ENCODE assay signal across 31 cellular contexts in the genomic region with DNA sequence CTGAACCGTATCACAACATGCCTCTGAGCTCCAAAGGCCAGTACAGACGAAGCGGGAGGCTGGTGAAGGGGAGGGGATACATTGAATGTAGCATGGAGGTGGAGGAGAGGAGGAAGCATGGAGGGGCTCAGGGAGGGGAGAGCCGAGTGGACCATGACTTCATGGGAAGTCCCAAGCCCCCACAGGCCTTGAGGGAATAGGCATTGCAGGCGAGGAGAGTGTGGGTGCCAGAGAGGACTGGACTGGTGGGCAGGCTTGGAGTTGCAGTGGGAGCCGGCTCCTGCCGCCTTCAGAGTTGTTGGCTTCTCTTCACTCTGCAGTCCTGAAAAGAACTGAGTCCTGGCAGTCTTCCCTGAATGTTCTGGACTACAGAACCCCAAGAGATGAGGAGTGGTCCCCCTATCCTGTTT. TPM values are rescaled to one million over a fixed set of nuclear protein-coding genes. Genes with fewer than 3 reads are reported as not detected.
A peak's percentile ranks its signal among the peaks of the same experiment; 100 is the strongest.
DNase-seq lines count a peak whose midpoint lies in the region; ATAC-seq and TF ChIP-seq lines count a peak whose summit lies in the region.
"Had no signal": no experiment of that assay in that cellular context is flagged by ENCODE, and none has a peak within 500 bp of the region (broad histone marks: within the 10 kb centered on the region; RNA-seq: fewer than 3 reads in every experiment).

No MANE protein-coding gene starts in this region.

- peaks cover 58% of the 10 kb centered on the region for H3K4me1 ChIP-seq in Panc1 (ENCODE audit: control insufficient read depth, insufficient read depth, low read length)
- H3K4me1 ChIP-seq in hepatocyte (ENCODE audit: insufficient read depth): peaks cover 31% of the 10 kb centered on the region
- peaks cover 14% of the 10 kb centered on the region for H3K4me1 ChIP-seq in ovary (ENCODE audit: insufficient read depth)
- no peaks in the 10 kb centered on the region; the same call in 1 of the 2 replicates for H3K4me1 ChIP-seq in BE2C

- H3K4me1 Mint-ChIP-seq in natural killer cell treated with Interleukin-12 subunit alpha and Interleukin-12 subunit beta and Interleukin-15 and Interleukin-18, amount 100 ng/mL, for 72 hours (ENCODE audit: low read depth in 2 of 2): peaks cover 17% of the 10 kb centered on the region in 2 donors

- 71% methylated on average over 7 of the region's 7 CpGs for WGBS in hepatocyte (ENCODE audit: low lambda C conversion rate, missing lambda C conversion rate)
- WGBS in ovary, 3 donors: 33 to 41% (median 39%) methylated on average over 7 of the region's 7 CpGs

- H3K9me3 ChIP-seq in Panc1 (ENCODE audit: control insufficient read depth, insufficient read depth, low read depth, low read length) (no peaks in the 10 kb centered on the region), hepatocyte (ENCODE audit: low read depth) (no peaks in the 10 kb centered on the region), ovary (no peaks in the 10 kb centered on the region), BE2C (no peaks in the 10 kb centered on the region)
- H3K9me3 ChIP-seq: esophagus squamous epithelium, HAP-1, pancreas had no signal

- TF ChIP-seq CTCF in Panc1 (IDR thresholded peaks at IDR 0.05) (no peak), hepatocyte (IDR thresholded peaks at IDR 0.05; ENCODE audit: poor library complexity) (no peak), ovary (IDR thresholded peaks at IDR 0.05) (no peak), BE2C (IDR thresholded peaks at IDR 0.05; ENCODE audit: low read depth, low read length) (no peak)

- no peaks in the 10 kb centered on the region for H3K36me3 Mint-ChIP-seq in natural killer cell treated with Interleukin-12 subunit alpha and Interleukin-12 subunit beta and Interleukin-15 and Interleukin-18, amount 100 ng/mL, for 72 hours

- H3K4me3 ChIP-seq in Panc1 (ENCODE audit: low read depth in 2 of 2, low read length in 2 of 2) (no peak overlapping the region), hepatocyte (no peak overlapping the region), ovary (no peak overlapping the region), BE2C (ENCODE audit: low read depth, low read length) (no peak overlapping the region)
- H3K4me3 ChIP-seq: esophagus squamous epithelium, GM12878, HAP-1, pancreas had no signal

- no peak overlapping the region for H3K4me3 Mint-ChIP-seq in natural killer cell treated with Interleukin-12 subunit alpha and Interleukin-12 subunit beta and Interleukin-15 and Interleukin-18, amount 100 ng/mL, for 72 hours
- H3K4me3 Mint-ChIP-seq: activated CD4-positive, alpha-beta T cell treated with anti-CD3 and anti-CD28 coated beads, Interleukin-2, amount 10 ng/mL, durations not matched to agents 7 days and 5 days; stimulated activated naive CD8-positive, alpha-beta T cell treated with anti-CD3 and anti-CD28 coated beads, Interleukin-15, Interleukin-2, amounts not matched to agents 100 ng/mL and 50 ng/mL, for 24 hours had no signal

- POLR2A ChIA-PET in Panc1 (lab: Charles Lee): no interaction called here

- DNase-seq in AG08396 (ENCODE audit: low spot score) (peak; percentile 5), Panc1 (ENCODE audit: low read depth, low spot score) (no peak), hepatocyte (ENCODE audit: low spot score) (no peak), ovary (peak in 3 of 5 donors; percentile 22 to 33 (median 27)), BE2C (no peak), NCI-H1930 (lab: John Stamatoyannopoulos, UW) (no peak)
- no peak for DNase-seq in natural killer cell treated with Interleukin-12 subunit alpha and Interleukin-12 subunit beta and Interleukin-15 and Interleukin-18, amount 100 ng/mL, for 72 hours (ENCODE audit: low spot score)
- DNase-seq: activated CD4-positive, alpha-beta T cell treated with anti-CD3 and anti-CD28 coated beads, Interleukin-2, amount 10 ng/mL, durations not matched to agents 7 days and 5 days; activated CD8-positive, alpha-beta memory T cell treated with anti-CD3 and anti-CD28 coated beads, Interleukin-2, amount 50 U/mL, for 4 hours; activated effector memory CD4-positive, alpha-beta T cell treated with Interleukin-2 at 50 U/mL for 16 hours; effector CD4-positive, alpha-beta T cell; esophagus squamous epithelium; KG1; left colon; NCI-H2029; NCI-H446 treated with DMSO at 0.1 percent for 48 hours; pancreas; Right ventricle myocardium superior; stimulated activated CD4-positive, alpha-beta T cell treated with anti-CD3 and anti-CD28 coated beads, Interleukin-2, amount 100 ng/mL, for 48 hours; T-helper 1 cell had no signal

- no peaks in the 10 kb centered on the region for H4K20me1 ChIP-seq in hepatocyte (ENCODE audit: insufficient read depth, poor library complexity, severe bottlenecking)

- no peak overlapping the region for H3K27ac Mint-ChIP-seq in natural killer cell treated with Interleukin-12 subunit alpha and Interleukin-12 subunit beta and Interleukin-15 and Interleukin-18, amount 100 ng/mL, for 72 hours
- H3K27ac Mint-ChIP-seq: activated CD4-positive, alpha-beta T cell treated with anti-CD3 and anti-CD28 coated beads, Interleukin-2, amount 10 ng/mL, durations not matched to agents 7 days and 5 days; stimulated activated naive CD8-positive, alpha-beta T cell treated with anti-CD3 and anti-CD28 coated beads, Interleukin-15, Interleukin-2, amounts not matched to agents 100 ng/mL and 50 ng/mL, for 24 hours had no signal

- CTCF ChIA-PET in Panc1 (lab: Charles Lee): no interaction called here

- H3K36me3 ChIP-seq in Panc1 (ENCODE audit: control insufficient read depth, insufficient read depth, low read length) (no peaks in the 10 kb centered on the region), hepatocyte (replicated peaks; ENCODE audit: insufficient read depth, low read depth) (no peaks in the 10 kb centered on the region), ovary (no peaks in the 10 kb centered on the region), BE2C (no peaks in the 10 kb centered on the region)
- H3K36me3 ChIP-seq: esophagus squamous epithelium, HAP-1, pancreas had no signal

- in situ Hi-C loops in Panc1 (cut with HindIII; ENCODE audit: low pct_unique_long_range_greater_than_20kb, low sequenced_read_pairs): no loop called here

- no TSS peak for BruUV-seq in Panc1 (replicated peaks; lab: Mats Ljungman, UMichigan)

- no peak for TF ChIP-seq EP300 in ovary (IDR thresholded peaks at IDR 0.05)

- no peak for ATAC-seq in Panc1
- no peak for ATAC-seq in HG02588 (IDR thresholded peaks at IDR 0.05; ENCODE audit: unreplicated experiment)
- no peak for ATAC-seq in natural killer cell treated with Interleukin-12 subunit alpha and Interleukin-12 subunit beta and Interleukin-15 and Interleukin-18, amount 100 ng/mL, for 72 hours
- ATAC-seq: GM12878, left colon, pancreas had no signal

- no peaks in the 10 kb centered on the region for H3K79me2 ChIP-seq in hepatocyte

- intact Hi-C loops in Panc1 (cut with micrococcal nuclease; ENCODE audit: unreplicated experiment): no loop called here
- intact Hi-C loops in ovary (cut with DNase I): no loop called here

- peak overlapping the region; percentile 4 for H2AFZ ChIP-seq in hepatocyte

- no peaks in the 10 kb centered on the region for H3K9me3 Mint-ChIP-seq in natural killer cell treated with Interleukin-12 subunit alpha and Interleukin-12 subunit beta and Interleukin-15 and Interleukin-18, amount 100 ng/mL, for 72 hours
- H3K9me3 Mint-ChIP-seq: activated CD4-positive, alpha-beta T cell treated with anti-CD3 and anti-CD28 coated beads, Interleukin-2, amount 10 ng/mL, durations not matched to agents 7 days and 5 days; stimulated activated naive CD8-positive, alpha-beta T cell treated with anti-CD3 and anti-CD28 coated beads, Interleukin-15, Interleukin-2, amounts not matched to agents 100 ng/mL and 50 ng/mL, for 24 hours had no signal

- peak overlapping the region; percentile 85 for H3K27ac ChIP-seq in Panc1 (ENCODE audit: low read length)
- H3K27ac ChIP-seq in hepatocyte: peak overlapping the region; percentile 44
- H3K27ac ChIP-seq in ovary: peak overlapping the region; percentile 28 to 44
- H3K27ac ChIP-seq: C4-2B, esophagus squamous epithelium, pancreas had no signal

- no peaks in the 10 kb centered on the region for H3K9me2 ChIP-seq in hepatocyte (replicated peaks; ENCODE audit: insufficient read depth)

- H3K4me2 ChIP-seq in hepatocyte: peak overlapping the region; percentile 26

- TF ChIP-seq POLR2A in ovary (IDR thresholded peaks at IDR 0.05): no peak

- H3K27me3 Mint-ChIP-seq in natural killer cell treated with Interleukin-12 subunit alpha and Interleukin-12 subunit beta and Interleukin-15 and Interleukin-18, amount 100 ng/mL, for 72 hours: peaks cover 6 to 8% of the 10 kb centered on the region in 2 donors

- H3K27me3 ChIP-seq in Panc1 (ENCODE audit: control insufficient read depth, insufficient read depth, low read length) (no peaks in the 10 kb centered on the region), hepatocyte (no peaks in the 10 kb centered on the region), ovary (no peaks in the 10 kb centered on the region), BE2C (no peaks in the 10 kb centered on the region)
- H3K27me3 ChIP-seq: pancreas had no signal

RNA-seq across cellular contexts. Expression of a gene that starts 3.3 kb away (rescaled TPM):
- not detected for total RNA-seq in Panc1 (2021; ENCODE audit: unreplicated experiment)
- not detected for polyA plus RNA-seq in Panc1 (2012; ENCODE audit: insufficient read length)
- total RNA-seq in hepatocyte: not detected in 2 replicates
- polyA plus RNA-seq in hepatocyte: not detected in 2 replicates
- not detected for total RNA-seq in ovary
- not detected for polyA plus RNA-seq in ovary
- polyA plus RNA-seq in BE2C (2012; ENCODE audit: insufficient read depth, insufficient read length, low read depth): not detected
- not detected for total RNA-seq in natural killer cell treated with Interleukin-12 subunit alpha and Interleukin-12 subunit beta and Interleukin-15 and Interleukin-18, amount 100 ng/mL, for 72 hours
- total RNA-seq: A172; activated CD4-positive, alpha-beta T cell treated with anti-CD3 and anti-CD28 coated beads, Interleukin-2, amount 10 ng/mL, durations not matched to agents 7 days and 5 days; cardiac septum; esophagus squamous epithelium; GM12878; left colon; mucosa of gallbladder; pancreas; Right ventricle myocardium superior; skeletal muscle tissue; urinary bladder had no signal
- polyA plus RNA-seq: adipose tissue, GM12878, pancreas, urinary bladder had no signal

RNA-seq across cellular contexts. Expression of a gene that starts 17.8 kb away (rescaled TPM):
- 0.21 TPM for total RNA-seq in Panc1 (2021; ENCODE audit: unreplicated experiment)
- 0.12 TPM for polyA plus RNA-seq in Panc1 (2012; ENCODE audit: insufficient read length)
- 0.12 and 0.23 TPM in 2 replicates for total RNA-seq in hepatocyte
- 0.26 and 0.52 TPM in 2 replicates for polyA plus RNA-seq in hepatocyte
- total RNA-seq in ovary: 1 to 10 TPM in 2 of 7 donors, under 1 TPM in 5; 0.34 to 1.2 (median 0.92) TPM
- polyA plus RNA-seq in ovary: under 1 TPM; 0.05 to 0.67 TPM
- 0.28 TPM for polyA plus RNA-seq in BE2C (2012; ENCODE audit: insufficient read depth, insufficient read length, low read depth)
- total RNA-seq in natural killer cell treated with Interleukin-12 subunit alpha and Interleukin-12 subunit beta and Interleukin-15 and Interleukin-18, amount 100 ng/mL, for 72 hours: under 1 TPM; 0.42 to 0.48 TPM
- total RNA-seq: A172 had no signal

Comparison
In these comparisons a context has a peak if more than half of its experiments do, and no peak if none do; other contexts are left out.
1. DNase-seq: peak in AG08396 (single experiment) and ovary (3 of 5); none in Panc1 (single experiment), hepatocyte (single experiment), BE2C (single experiment), NCI-H1930 (0 of 2) and natural killer cell treated with Interleukin-12 subunit alpha and Interleukin-12 subunit beta and Interleukin-15 and Interleukin-18, amount 100 ng/mL, for 72 hours (single experiment).
2. Peak in every context shown above with its lines, with median percentiles within 50 percentile points of each other: H3K27ac ChIP-seq.